In the genomic region with DNA sequence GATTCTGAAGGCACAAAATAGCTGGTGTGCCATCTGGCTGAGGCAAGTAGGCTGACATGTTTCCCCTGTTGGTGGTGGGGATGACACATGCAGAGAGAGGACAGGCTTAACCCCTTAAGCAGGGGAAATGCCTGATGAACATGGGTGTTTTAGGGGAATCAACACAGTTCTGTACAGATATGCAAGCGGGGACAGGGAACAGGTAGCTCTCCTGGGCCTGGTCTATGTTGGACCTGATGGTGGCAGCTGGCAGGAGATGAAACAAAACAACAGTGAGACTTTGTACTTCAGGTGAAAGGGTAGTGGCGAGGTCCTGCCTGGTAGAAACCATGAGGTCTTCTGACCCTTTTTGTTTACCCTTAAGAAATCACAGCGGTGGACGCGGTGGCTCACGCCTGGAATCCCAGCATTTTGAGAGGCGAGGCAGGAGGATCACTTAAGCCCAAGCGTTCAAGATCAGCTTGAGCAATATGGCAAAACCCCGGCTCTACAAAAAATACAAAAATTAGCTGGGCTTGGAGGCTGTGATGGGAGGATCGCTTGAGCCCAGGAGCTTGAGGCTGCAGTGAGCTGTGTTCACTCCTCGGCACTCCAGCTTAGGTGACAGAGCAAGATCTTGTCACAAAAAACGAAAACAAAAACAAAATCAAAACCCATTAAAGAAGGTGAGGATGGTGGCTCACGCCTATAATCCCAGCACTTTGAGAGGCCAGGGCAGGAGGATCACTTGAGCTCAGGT, we compare ENCODE assay signal across 24 cellular contexts. TPM values are rescaled to one million over a fixed set of nuclear protein-coding genes. Genes with fewer than 3 reads are reported as not detected.
"Had no signal": no experiment of that assay in that cellular context is flagged by ENCODE, and none has a peak within 500 bp of the region (broad histone marks: within the 10 kb centered on the region; RNA-seq: fewer than 3 reads in every experiment).

No MANE protein-coding gene starts in this region.

- H3K27ac Mint-ChIP-seq: activated CD4-positive, alpha-beta memory T cell treated with anti-CD3 and anti-CD28 coated beads, Interleukin-2, amount 10 ng/mL, durations not matched to agents 7 days and 5 days; activated CD8-positive, alpha-beta memory T cell treated with anti-CD3 and anti-CD28 coated beads, Interleukin-2, amount 10 ng/mL, durations not matched to agents 7 days and 5 days; activated naive CD4-positive, alpha-beta T cell treated with anti-CD3 and anti-CD28 coated beads for 36 hours; brain; naive thymus-derived CD4-positive, alpha-beta T cell; neural progenitor cell; progenitor cell of endocrine pancreas; stimulated activated naive CD8-positive, alpha-beta T cell treated with anti-CD3 and anti-CD28 coated beads, Interleukin-15, Interleukin-2, amounts not matched to agents 100 ng/mL and 50 ng/mL, for 24 hours had no signal

- H2AFZ ChIP-seq: hepatocyte, neural progenitor cell had no signal

- H3K9me3 Mint-ChIP-seq: activated naive CD4-positive, alpha-beta T cell treated with anti-CD3 and anti-CD28 coated beads for 36 hours; central memory CD8-positive, alpha-beta T cell; stimulated activated naive CD8-positive, alpha-beta T cell treated with anti-CD3 and anti-CD28 coated beads, Interleukin-15, Interleukin-2, amounts not matched to agents 100 ng/mL and 50 ng/mL, for 24 hours had no signal

- H3K36me3 ChIP-seq: neural progenitor cell, upper lobe of right lung had no signal

- H3K4me3 Mint-ChIP-seq: activated CD4-positive, alpha-beta memory T cell treated with anti-CD3 and anti-CD28 coated beads, Interleukin-2, amount 10 ng/mL, durations not matched to agents 7 days and 5 days; activated CD8-positive, alpha-beta memory T cell treated with anti-CD3 and anti-CD28 coated beads, Interleukin-2, amount 10 ng/mL, durations not matched to agents 7 days and 5 days; activated naive CD4-positive, alpha-beta T cell treated with anti-CD3 and anti-CD28 coated beads for 36 hours; brain; central memory CD8-positive, alpha-beta T cell; neural progenitor cell; stimulated activated naive CD8-positive, alpha-beta T cell treated with anti-CD3 and anti-CD28 coated beads, Interleukin-15, Interleukin-2, amounts not matched to agents 100 ng/mL and 50 ng/mL, for 24 hours had no signal

- ATAC-seq: activated CD8-positive, alpha-beta memory T cell treated with anti-CD3 and anti-CD28 coated beads, Interleukin-2, amount 10 ng/mL, durations not matched to agents 7 days and 5 days; foreskin keratinocyte; naive thymus-derived CD4-positive, alpha-beta T cell; upper lobe of right lung had no signal

- H3K27ac ChIP-seq: coronary artery, foreskin keratinocyte, hepatocyte, neural progenitor cell, upper lobe of right lung had no signal

- H3K4me1 Mint-ChIP-seq: activated CD4-positive, alpha-beta memory T cell treated with anti-CD3 and anti-CD28 coated beads, Interleukin-2, amount 10 ng/mL, durations not matched to agents 7 days and 5 days; activated CD8-positive, alpha-beta memory T cell treated with anti-CD3 and anti-CD28 coated beads, Interleukin-2, amount 10 ng/mL, durations not matched to agents 7 days and 5 days; brain; central memory CD8-positive, alpha-beta T cell; neural progenitor cell had no signal

- H3K4me2 ChIP-seq: hepatocyte, neural progenitor cell had no signal

- H3K79me2 ChIP-seq: hepatocyte had no signal

- H3K36me3 Mint-ChIP-seq: activated CD8-positive, alpha-beta memory T cell treated with anti-CD3 and anti-CD28 coated beads, Interleukin-2, amount 10 ng/mL, durations not matched to agents 7 days and 5 days; brain; neural progenitor cell had no signal

- H3K9me3 ChIP-seq: upper lobe of right lung had no signal

- H3K4me3 ChIP-seq: coronary artery, hepatocyte, lung, neural progenitor cell, upper lobe of right lung had no signal

- H3K4me1 ChIP-seq: foreskin keratinocyte, neural progenitor cell, upper lobe of right lung had no signal

- DNase-seq: activated CD4-positive, alpha-beta memory T cell treated with anti-CD3 and anti-CD28 coated beads, Interleukin-2, amount 10 ng/mL, durations not matched to agents 7 days and 5 days; activated CD4-positive, alpha-beta T cell treated with anti-CD3 and anti-CD28 coated beads for 48 hours; activated CD4-positive, CD25-positive, alpha-beta regulatory T cell; activated CD8-positive, alpha-beta memory T cell treated with anti-CD3 and anti-CD28 coated beads, Interleukin-2, amount 10 ng/mL, durations not matched to agents 7 days and 5 days; activated naive CD4-positive, alpha-beta T cell treated with anti-CD3 and anti-CD28 coated beads for 36 hours; activated T-cell treated with anti-CD3 and anti-CD28 coated beads, Interleukin-2, amount 50 U/mL, for 1 hour; anterior cingulate cortex; foreskin keratinocyte; midbrain; naive thymus-derived CD4-positive, alpha-beta T cell; T-helper 1 cell; T-helper 9 cell; upper lobe of right lung had no signal

RNA-seq across cellular contexts. Expression of a gene that starts 10.5 kb away (rescaled TPM):
- total RNA-seq: activated CD4-positive, alpha-beta memory T cell treated with anti-CD3 and anti-CD28 coated beads, Interleukin-2, amount 10 ng/mL, durations not matched to agents 7 days and 5 days; activated CD8-positive, alpha-beta memory T cell treated with anti-CD3 and anti-CD28 coated beads, Interleukin-2, amount 10 ng/mL, durations not matched to agents 7 days and 5 days; activated naive CD4-positive, alpha-beta T cell treated with anti-CD3 and anti-CD28 coated beads for 36 hours; fibroblast of lung; hepatocyte; lung; progenitor cell of endocrine pancreas; skeletal muscle tissue; upper lobe of right lung had no signal

RNA-seq across cellular contexts. Expression of a gene that starts 57.9 kb away (rescaled TPM):
- total RNA-seq: epithelial cell of proximal tubule, foreskin keratinocyte, progenitor cell of endocrine pancreas had no signal
